In genomic region chr3:3179407-3180094, GRCh38 we compare ENCODE assay signal across 8 cellular contexts. TPM values are rescaled to one million over a fixed set of nuclear protein-coding genes. Genes with fewer than 3 reads are reported as not detected.
A peak's percentile ranks its signal among the peaks of the same experiment; 100 is the strongest.
DNase-seq lines count a peak whose midpoint lies in the region; ATAC-seq and TF ChIP-seq lines count a peak whose summit lies in the region.

Gene CRBN, minus strand, starts transcription at chr3:3179691. Its CDS starts 4 bp downstream, at chr3:3179687.

- CTCF ChIA-PET in BJ (lab: Yijun Ruan, JAX): interaction anchor here (0.7 to 1.0 kb wide), 8 partner anchors 8 to 50 kb away, joined by 3 to 4 read pairs (median 3); no protein-coding TSS in a partner anchor

- H3K27me3 ChIP-seq in BJ (ENCODE audit: control insufficient read depth, insufficient read depth, low read length) (no peaks in the 10 kb centered on the region), left lung (no peaks in the 10 kb centered on the region)

- peak within 1 kb of the TSS; percentile 67 to 84 for H3K27ac ChIP-seq in left lung

- H3K4me3 ChIP-seq in BJ (ENCODE audit: low read depth, low read length) (peak within 1 kb of the TSS; percentile 97), left lung (peak within 1 kb of the TSS; percentile 97 to 99)

- peak; percentile 24 for DNase-seq in BJ (ENCODE audit: low read depth)
- peak; percentile 55 to 90 for DNase-seq in NCI-H526 (lab: John Stamatoyannopoulos, UW)
- peak; percentile 84 for DNase-seq in activated CD4-positive, alpha-beta T cell treated with anti-CD3 and anti-CD28 coated beads, Interleukin-2, amount 50 U/mL, for 1 hour
- DNase-seq in dedifferentiated amniotic fluid mesenchymal stem cell (ENCODE audit: extremely low spot score): peak; percentile 84
- peak; percentile 92 to 99 for DNase-seq in left lung
- DNase-seq in stimulated activated CD4-positive, alpha-beta T cell treated with anti-CD3 and anti-CD28 coated beads, Interleukin-2, amount 100 ng/mL, for 48 hours: peak; percentile 81 to 82

- ATAC-seq in GM19035 (IDR thresholded peaks at IDR 0.05; ENCODE audit: unreplicated experiment): peak; percentile 99
- ATAC-seq in HG03342 (IDR thresholded peaks at IDR 0.05; ENCODE audit: unreplicated experiment): peak; percentile 99
- ATAC-seq in left lung: peak; percentile 100

- H3K36me3 ChIP-seq in BJ (ENCODE audit: control insufficient read depth, insufficient read depth, low read length) (no peaks in the 10 kb centered on the region), left lung (no peaks in the 10 kb centered on the region)

- no peaks in the 10 kb centered on the region for H3K9me3 ChIP-seq in left lung

- intact Hi-C loops in left lung (cut with DNase I): no loop called here

- H3K4me1 ChIP-seq in left lung: peaks cover 9 to 44% of the 10 kb centered on the region in 2 donors

- POLR2A ChIA-PET in BJ (lab: Charles Lee): no interaction called here

- peak; percentile 76 for TF ChIP-seq CTCF in BJ (IDR thresholded peaks at IDR 0.05; ENCODE audit: insufficient read depth, low read depth, low read length)
- peak; percentile 99 for TF ChIP-seq CTCF in left lung (IDR thresholded peaks at IDR 0.05)

RNA-seq across cellular contexts. Expression of gene CRBN, which starts in this region (rescaled TPM):
- 15.7 and 34.9 TPM in 2 replicates for polyA plus RNA-seq in BJ (2011; rRNA removed)
- 25.9 and 31.4 TPM in 2 replicates for polyA minus RNA-seq in BJ (2011; rRNA and poly(A)+ RNA removed)
- total RNA-seq in left lung: 10 to 100 TPM; 34.4 to 34.8 TPM

Comparison
In these comparisons a context has a peak if more than half of its experiments do, and no peak if none do; other contexts are left out.
1. Peak in every context shown above with its lines: DNase-seq, ATAC-seq, H3K4me3 ChIP-seq and H3K27ac ChIP-seq.
2. DNase-seq: peak in every context shown above with its lines; median percentile 96 in left lung; 84 in activated CD4-positive, alpha-beta T cell treated with anti-CD3 and anti-CD28 coated beads, Interleukin-2, amount 50 U/mL, for 1 hour; 84 in dedifferentiated amniotic fluid mesenchymal stem cell; 82 in stimulated activated CD4-positive, alpha-beta T cell treated with anti-CD3 and anti-CD28 coated beads, Interleukin-2, amount 100 ng/mL, for 48 hours; 72 in NCI-H526; 24 in BJ.